11 cellular contexts compared by ENCODE assay signal in the genomic region with DNA sequence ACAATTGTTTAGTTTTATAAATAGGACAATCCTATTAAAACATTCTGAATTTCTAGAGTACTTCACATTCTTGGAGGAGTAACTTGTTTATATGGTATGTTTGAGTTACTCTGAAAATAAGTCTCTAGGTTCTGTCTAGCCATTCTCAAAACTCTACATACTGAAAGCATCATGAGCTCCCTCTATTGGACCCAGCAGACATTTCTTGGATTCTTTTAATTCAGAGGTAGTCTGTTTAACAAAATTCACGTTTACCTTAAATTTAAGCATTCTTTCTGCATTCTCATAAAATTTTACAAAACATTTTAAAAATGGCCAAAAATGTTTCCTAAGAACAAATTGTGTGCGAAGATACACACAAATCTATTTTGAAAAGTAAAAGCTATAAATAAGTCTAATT. TPM values are rescaled to one million over a fixed set of nuclear protein-coding genes. Genes with fewer than 3 reads are reported as not detected.
DNase-seq lines count a peak whose midpoint lies in the region; ATAC-seq and TF ChIP-seq lines count a peak whose summit lies in the region.
"Had no signal": no experiment of that assay in that cellular context is flagged by ENCODE, and none has a peak within 500 bp of the region (broad histone marks: within the 10 kb centered on the region; RNA-seq: fewer than 3 reads in every experiment).

No MANE protein-coding gene starts in this region.

- no peaks in the 10 kb centered on the region for H3K9me2 ChIP-seq in GM23248 (ENCODE audit: insufficient read depth)

- peaks cover 11% of the 10 kb centered on the region for H3K36me3 ChIP-seq in GM23248 (ENCODE audit: low read depth)
- H3K36me3 ChIP-seq in mucosa of descending colon (ENCODE audit: low read depth): no peaks in the 10 kb centered on the region

- CTCF ChIA-PET in RWPE1 (lab: Yijun Ruan, JAX): interaction anchor here (0.5 to 1.2 kb wide), 5 partner anchors 9 to 404 kb away, joined by 3 to 8 read pairs (median 3); no protein-coding TSS in a partner anchor

- TF ChIP-seq CTCF in AG10803 (conservative IDR thresholded peaks at IDR 0.05; ENCODE audit: low read length) (peak; percentile 54), RWPE1 (conservative IDR thresholded peaks at IDR 0.05; ENCODE audit: low read depth) (peak; percentile 53), foreskin keratinocyte (conservative IDR thresholded peaks at IDR 0.05) (peak; percentile 63), mucosa of descending colon (IDR thresholded peaks at IDR 0.05) (no peak)

- 62 to 63% methylated on average over 2 of the region's 2 CpGs for WGBS in GM23248 (ENCODE audit: low coverage in 1 of 2, low lambda C conversion rate in 2 of 2, missing lambda C conversion rate in 2 of 2), 2 experiments

- H3K4me3 ChIP-seq in AG10803 (ENCODE audit: low read length): no peak overlapping the region
- no peak overlapping the region for H3K4me3 ChIP-seq in GM23248
- H3K4me3 ChIP-seq in mucosa of descending colon: no peak overlapping the region

- no peak for ATAC-seq in foreskin keratinocyte
- ATAC-seq in mucosa of descending colon: no peak
- ATAC-seq in GM19023 (IDR thresholded peaks at IDR 0.05; ENCODE audit: unreplicated experiment): no peak
- ATAC-seq in GM18502 (IDR thresholded peaks at IDR 0.05; ENCODE audit: poor library complexity, unreplicated experiment): no peak

- POLR2A ChIA-PET in RWPE1 (lab: Yijun Ruan, JAX; ENCODE audit: low non-redundant PET): no interaction called here

- no peak for DNase-seq in AG10803 (ENCODE audit: low read depth)
- peak; percentile 55 for DNase-seq in GM23248
- DNase-seq in RWPE1 (ENCODE audit: low spot score): no peak
- DNase-seq in foreskin keratinocyte: no peak
- no peak for DNase-seq in mucosa of descending colon
- no peak for DNase-seq in D341Med (ENCODE audit: low spot score)

- H3K9ac ChIP-seq in GM23248: no peak overlapping the region

- H3K9me3 ChIP-seq in GM23248 (ENCODE audit: low read depth) (no peaks in the 10 kb centered on the region), mucosa of descending colon (no peaks in the 10 kb centered on the region)
- H3K9me3 ChIP-seq: neutrophil had no signal

- H3K4me1 ChIP-seq in GM23248 (ENCODE audit: insufficient read depth) (no peaks in the 10 kb centered on the region), foreskin keratinocyte (no peaks in the 10 kb centered on the region), mucosa of descending colon (ENCODE audit: low read depth) (no peaks in the 10 kb centered on the region)

- no peaks in the 10 kb centered on the region for H3K79me2 ChIP-seq in GM23248 (ENCODE audit: insufficient read depth)

- no peaks in the 10 kb centered on the region for H4K20me1 ChIP-seq in GM23248 (ENCODE audit: insufficient read depth)

- H2AFZ ChIP-seq in GM23248: no peak overlapping the region

- intact Hi-C loops in mucosa of descending colon (cut with DNase I, micrococcal nuclease): no loop called here

- no peak overlapping the region for H3K27ac ChIP-seq in GM23248
- no peak overlapping the region for H3K27ac ChIP-seq in RWPE1
- no peak overlapping the region for H3K27ac ChIP-seq in foreskin keratinocyte
- H3K27ac ChIP-seq: epithelial cell of prostate, neutrophil had no signal

- no peak overlapping the region for H3K4me2 ChIP-seq in GM23248 (ENCODE audit: unreplicated experiment)

- in situ Hi-C loops in GM23248 (cut with MboI): no loop called here

- H3K27me3 ChIP-seq in GM23248 (replicated peaks; ENCODE audit: insufficient read depth): no peaks in the 10 kb centered on the region
- no peaks in the 10 kb centered on the region for H3K27me3 ChIP-seq in foreskin keratinocyte

- peaks cover 13% of the 10 kb centered on the region for H3F3A ChIP-seq in GM23248 (ENCODE audit: insufficient read depth)

RNA-seq across cellular contexts. Expression of gene SP9, which starts 15.3 kb away (rescaled TPM):
- not detected in 2 replicates for total RNA-seq in GM23248 (2014; rRNA removed; shearing (Covaris generic))
- polyA plus RNA-seq in GM23248 (2016; fragmentation: Nextera tagmentation; extraction: Ambion mirVana): not detected in 2 replicates
- not detected in 2 replicates for total RNA-seq in foreskin keratinocyte
- not detected in 2 replicates for polyA plus RNA-seq in foreskin keratinocyte
- not detected for total RNA-seq in mucosa of descending colon
- total RNA-seq: NCI-H460 had no signal

RNA-seq across cellular contexts. Expression of gene SCRN3, which starts 45.5 kb away (rescaled TPM):
- total RNA-seq in GM23248 (2014; rRNA removed; shearing (Covaris generic)): 13.9 and 17.3 TPM in 2 replicates
- polyA plus RNA-seq in GM23248 (2016; fragmentation: Nextera tagmentation; extraction: Ambion mirVana) (19.1 and 19.3 TPM in 2 replicates), foreskin keratinocyte (6.5 and 9.0 TPM in 2 replicates)
- total RNA-seq in foreskin keratinocyte (15.4 and 16.0 TPM in 2 replicates), mucosa of descending colon (10 to 100 TPM; 21.9 to 24.9 (median 22.7) TPM)
